Comparison of ENCODE assay signal across 9 cellular contexts in genomic region chr3:184260571-184261269, GRCh38. TPM values are rescaled to one million over a fixed set of nuclear protein-coding genes. Genes with fewer than 3 reads are reported as not detected.
DNase-seq lines count a peak whose midpoint lies in the region; ATAC-seq and TF ChIP-seq lines count a peak whose summit lies in the region.
"Had no signal": no experiment of that assay in that cellular context is flagged by ENCODE, and none has a peak within 500 bp of the region (broad histone marks: within the 10 kb centered on the region; RNA-seq: fewer than 3 reads in every experiment).

No MANE protein-coding gene starts in this region.

- no peaks in the 10 kb centered on the region for H3K9me3 Mint-ChIP-seq in activated naive CD8-positive, alpha-beta T cell treated with anti-CD3 and anti-CD28 coated beads, Interleukin-2, amount 10 ng/mL, durations not matched to agents 7 days and 5 days

- H3K4me1 ChIP-seq in lower lobe of right lung, result peaks cover 23% of the 10 kb centered on the region

- ATAC-seq in HG03354 (IDR thresholded peaks at IDR 0.05; ENCODE audit: poor library complexity, severe bottlenecking, unreplicated experiment) (peak; percentile 3), lower lobe of right lung (no peak)
- peak; percentile 3 for ATAC-seq in activated naive CD8-positive, alpha-beta T cell treated with anti-CD3 and anti-CD28 coated beads, Interleukin-2, amount 10 ng/mL, durations not matched to agents 7 days and 5 days (ENCODE audit: low read depth)
- no peak for ATAC-seq in activated CD4-positive, CD25-positive, alpha-beta regulatory T cell treated with anti-CD3 and anti-CD28 coated beads, Interleukin-2, amount 50 U/mL, for 24 hours

- H3K27ac Mint-ChIP-seq in activated naive CD8-positive, alpha-beta T cell treated with anti-CD3 and anti-CD28 coated beads, Interleukin-2, amount 10 ng/mL, durations not matched to agents 7 days and 5 days, result no peak overlapping the region

- H3K4me3 Mint-ChIP-seq in activated naive CD8-positive, alpha-beta T cell treated with anti-CD3 and anti-CD28 coated beads, Interleukin-2, amount 10 ng/mL, durations not matched to agents 7 days and 5 days, result peak overlapping the region; percentile 74

- H3K9me3 ChIP-seq in lower lobe of right lung, result no peaks in the 10 kb centered on the region

- H3K27me3 Mint-ChIP-seq in activated naive CD8-positive, alpha-beta T cell treated with anti-CD3 and anti-CD28 coated beads, Interleukin-2, amount 10 ng/mL, durations not matched to agents 7 days and 5 days, result peaks cover 40% of the 10 kb centered on the region

- H3K27me3 ChIP-seq in lower lobe of right lung (ENCODE audit: low read depth), result peaks cover 62% of the 10 kb centered on the region

- TF ChIP-seq CTCF in C4-2B (conservative IDR thresholded peaks at IDR 0.05), result no peak
- no peak for TF ChIP-seq CTCF in lower lobe of right lung (IDR thresholded peaks at IDR 0.05)

- POLR2A ChIA-PET in activated naive CD8-positive, alpha-beta T cell treated with anti-CD3 and anti-CD28 coated beads, Interleukin-2, amount 10 ng/mL, durations not matched to agents 7 days and 5 days (lab: Charles Lee), result no interaction called here

- no peaks in the 10 kb centered on the region for H3K36me3 ChIP-seq in lower lobe of right lung

- peaks cover 20% of the 10 kb centered on the region for H3K4me1 Mint-ChIP-seq in activated naive CD8-positive, alpha-beta T cell treated with anti-CD3 and anti-CD28 coated beads, Interleukin-2, amount 10 ng/mL, durations not matched to agents 7 days and 5 days

- H3K4me3 ChIP-seq in lower lobe of right lung, result peak overlapping the region; percentile 59

- H3K27ac ChIP-seq in C4-2B (peak overlapping the region; percentile 55), lower lobe of right lung (no peak overlapping the region)

- H3K36me3 Mint-ChIP-seq in activated naive CD8-positive, alpha-beta T cell treated with anti-CD3 and anti-CD28 coated beads, Interleukin-2, amount 10 ng/mL, durations not matched to agents 7 days and 5 days, result peaks cover 8% of the 10 kb centered on the region

- DNase-seq in activated naive CD8-positive, alpha-beta T cell treated with anti-CD3 and anti-CD28 coated beads, Interleukin-2, amount 10 ng/mL, durations not matched to agents 7 days and 5 days, result no peak
- DNase-seq in lower lobe of right lung (no peak), activated gamma-delta T cell treated with Interleukin-2 at 50 U/mL for 16 hours (no peak), HuH-7.5 (ENCODE audit: low spot score) (no peak), HCEC 1CT (no peak)

- intact Hi-C loops in lower lobe of right lung (cut with DNase I), result no loop called here

RNA-seq across cellular contexts. Expression of gene CAMK2N2, which starts 0.6 kb away (rescaled TPM):
- not detected for total RNA-seq in activated naive CD8-positive, alpha-beta T cell treated with anti-CD3 and anti-CD28 coated beads, Interleukin-2, amount 10 ng/mL, durations not matched to agents 7 days and 5 days
- not detected for total RNA-seq in lower lobe of right lung

RNA-seq across cellular contexts. Expression of gene EEF1AKMT4, which starts 11.2 kb away (rescaled TPM):
- total RNA-seq in activated naive CD8-positive, alpha-beta T cell treated with anti-CD3 and anti-CD28 coated beads, Interleukin-2, amount 10 ng/mL, durations not matched to agents 7 days and 5 days, result 1 to 10 TPM; 2.5 to 3.3 TPM
- 2.6 TPM for total RNA-seq in lower lobe of right lung

RNA-seq across cellular contexts. Expression of gene ALG3, which starts 12.0 kb away (rescaled TPM):
- total RNA-seq in activated naive CD8-positive, alpha-beta T cell treated with anti-CD3 and anti-CD28 coated beads, Interleukin-2, amount 10 ng/mL, durations not matched to agents 7 days and 5 days, result 10 to 100 TPM; 38.8 to 38.9 TPM
- total RNA-seq in lower lobe of right lung, result 30.1 TPM

RNA-seq across cellular contexts. Expression of gene ECE2, which starts 15.1 kb away (rescaled TPM):
- not detected for total RNA-seq in activated naive CD8-positive, alpha-beta T cell treated with anti-CD3 and anti-CD28 coated beads, Interleukin-2, amount 10 ng/mL, durations not matched to agents 7 days and 5 days
- not detected for total RNA-seq in lower lobe of right lung
- total RNA-seq: LHCN-M2 had no signal

RNA-seq across cellular contexts. Expression of gene VWA5B2, which starts 31.3 kb away (rescaled TPM):
- total RNA-seq in activated naive CD8-positive, alpha-beta T cell treated with anti-CD3 and anti-CD28 coated beads, Interleukin-2, amount 10 ng/mL, durations not matched to agents 7 days and 5 days, result under 1 TPM in 1 of 2 experiments, not detected in 1; 0.25 TPM
- total RNA-seq in lower lobe of right lung, result 0.47 TPM
- total RNA-seq: LHCN-M2 had no signal

Comparison
In these comparisons a context has a peak if more than half of its experiments do, and no peak if none do; other contexts are left out.
1. ATAC-seq: peak in HG03354 (single experiment) and activated naive CD8-positive, alpha-beta T cell treated with anti-CD3 and anti-CD28 coated beads, Interleukin-2, amount 10 ng/mL, durations not matched to agents 7 days and 5 days (single experiment); none in lower lobe of right lung (0 of 2) and activated CD4-positive, CD25-positive, alpha-beta regulatory T cell treated with anti-CD3 and anti-CD28 coated beads, Interleukin-2, amount 50 U/mL, for 24 hours (0 of 2).